ENCODE assay signal across 1 cellular context in genomic region chr11:118171274-118172062, GRCh38.
TF ChIP-seq lines count a peak whose summit lies in the region.

No MANE protein-coding gene starts in this region.

TF ChIP-seq in HEK293, 187 proteins besides CTCF, POLR2A, EP300 and RAD21 (continued from another document):
- no peak for TF ChIP-seq REST (tag by site-specific recombination; IDR thresholded peaks at IDR 0.05)
- TF ChIP-seq ZFHX2 (tag by site-specific recombination; conservative IDR thresholded peaks at IDR 0.05): peak; percentile 55
- peak; percentile 82 for TF ChIP-seq ZNF335 (tag by site-specific recombination; conservative IDR thresholded peaks at IDR 0.05)
- peak; percentile 74 for TF ChIP-seq ZNF654 (tag by site-specific recombination; IDR thresholded peaks at IDR 0.05; ENCODE audit: low read depth)
- no peak for TF ChIP-seq ZNF600 (tag by site-specific recombination; IDR thresholded peaks at IDR 0.05)
- no peak for TF ChIP-seq ZNF629 (tag by site-specific recombination; IDR thresholded peaks at IDR 0.05)
- peak; percentile 48 for TF ChIP-seq ZNF692 (tag by site-specific recombination; IDR thresholded peaks at IDR 0.05)
